In the genomic region with DNA sequence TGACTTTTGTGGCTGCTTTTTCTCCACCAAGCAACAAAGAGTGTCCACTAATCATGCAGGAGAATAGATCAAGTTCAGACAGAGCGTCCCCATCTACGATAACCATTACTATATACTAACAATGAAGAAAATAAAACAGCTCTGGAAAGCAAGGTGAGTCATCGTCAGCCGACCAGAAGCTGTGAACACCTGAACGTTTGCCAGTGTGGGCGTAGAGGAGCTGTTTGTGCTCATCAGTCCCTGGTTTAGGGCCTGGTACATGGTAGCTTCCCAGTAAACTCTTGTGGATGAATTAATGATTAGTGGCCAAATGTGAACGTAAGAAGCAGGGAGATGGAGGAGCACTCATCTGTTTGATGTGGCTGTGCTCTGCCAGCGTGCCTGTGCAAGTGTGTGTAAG, we compare ENCODE assay signal across 18 cellular contexts.
DNase-seq lines count a peak whose midpoint lies in the region; ATAC-seq, FAIRE-seq and TF ChIP-seq lines count a peak whose summit lies in the region.
"Had no signal": no experiment of that assay in that cellular context is flagged by ENCODE, and none has a peak within 500 bp of the region (broad histone marks: within the 10 kb centered on the region; RNA-seq: fewer than 3 reads in every experiment).

No MANE protein-coding gene starts in this region.

- intact Hi-C loops in HCT116 (cut with micrococcal nuclease) (no loop called here), dorsolateral prefrontal cortex (cut with DNase I) (no loop called here)

- no peaks in the 10 kb centered on the region for H3K36me3 ChIP-seq in HCT116 (ENCODE audit: control insufficient read depth in 1 of 2, insufficient read depth in 2 of 2, low read length in 2 of 2)
- H3K36me3 ChIP-seq: cardiac muscle cell, gastrocnemius medialis had no signal

- no peak for TF ChIP-seq RAD21 in HCT116 (IDR thresholded peaks at IDR 0.05; ENCODE audit: low read depth)

- H2AFZ ChIP-seq in HCT116 (ENCODE audit: low read depth, low read length, poor library complexity, severe bottlenecking): peak overlapping the region; percentile 48

- H3K9me2 ChIP-seq in HCT116 (ENCODE audit: insufficient read depth): no peaks in the 10 kb centered on the region
- H3K9me2 ChIP-seq: SK-N-SH had no signal

- TF ChIP-seq CTCF in HCT116 (IDR thresholded peaks at IDR 0.05 in 2 of 3, conservative IDR thresholded peaks at IDR 0.05 in 1 of 3; ENCODE audit: borderline replicate concordance in 1 of 3, insufficient read depth in 1 of 3, low read depth in 2 of 3, low read length in 2 of 3) (no peak), fibroblast of villous mesenchyme (IDR thresholded peaks at IDR 0.05; ENCODE audit: insufficient read depth, low read depth, low read length) (no peak), dorsolateral prefrontal cortex (IDR thresholded peaks at IDR 0.05 in 54 of 56, conservative IDR thresholded peaks at IDR 0.05 in 2 of 56; ENCODE audit: low read depth in 1 of 56, partially characterized antibody in 56 of 56) (no peak)

- TF ChIP-seq POLR2A in HCT116 (IDR thresholded peaks at IDR 0.05; ENCODE audit: borderline replicate concordance, extremely low read depth, insufficient read depth, insufficient read length): no peak

- no peak overlapping the region for H3K9ac ChIP-seq in HCT116 (ENCODE audit: low read length)
- H3K9ac ChIP-seq: SK-N-SH had no signal

- H3K27ac ChIP-seq in HCT116 (ENCODE audit: low read depth, low read length) (no peak overlapping the region), dorsolateral prefrontal cortex (no peak overlapping the region)
- H3K27ac ChIP-seq: cardiac muscle cell, gastrocnemius medialis had no signal

- ATAC-seq in HCT116 (peak; percentile 49), GM18519 (IDR thresholded peaks at IDR 0.05; ENCODE audit: low FRiP score, unreplicated experiment) (no peak)
- ATAC-seq: activated T-cell treated with anti-CD3 and anti-CD28 coated beads, Interleukin-2, amount 50 U/mL, for 4 hours; gastrocnemius medialis; natural killer cell had no signal

- peak overlapping the region; percentile 29; the same call in 1 of the 2 replicates for H3K4me2 ChIP-seq in HCT116 (ENCODE audit: low read length)
- H3K4me2 ChIP-seq: SK-N-SH had no signal

- H3K27me3 ChIP-seq in HCT116 (ENCODE audit: insufficient read depth, low read length) (no peaks in the 10 kb centered on the region), dorsolateral prefrontal cortex (peaks cover 0 to 7% (median 0%) of the 10 kb centered on the region in 45 donors)
- H3K27me3 ChIP-seq: cardiac muscle cell, gastrocnemius medialis had no signal

- H3K9me3 ChIP-seq in HCT116 (ENCODE audit: control insufficient read depth in 1 of 2, insufficient read depth in 1 of 2, low read depth in 1 of 2, low read length in 2 of 2): no peaks in the 10 kb centered on the region
- H3K9me3 ChIP-seq: gastrocnemius medialis, SK-N-SH had no signal

- H3K79me2 ChIP-seq in HCT116 (ENCODE audit: insufficient read depth, low read length): no peaks in the 10 kb centered on the region

- H3K4me1 ChIP-seq in HCT116 (ENCODE audit: control insufficient read depth in 1 of 2, insufficient read depth in 2 of 2, low read length in 2 of 2): peaks cover 5 to 9% of the 10 kb centered on the region in 2 experiments
- H3K4me1 ChIP-seq: gastrocnemius medialis had no signal

- no peaks in the 10 kb centered on the region for H4K20me1 ChIP-seq in HCT116 (ENCODE audit: insufficient read depth)

- FAIRE-seq in urothelium cell line (lab: Jason Lieb, UNC): no peak
- FAIRE-seq: TTC549 had no signal

- CTCF ChIA-PET in HCT116 (lab: Charles Lee): no interaction called here

- RAD21 ChIA-PET in HCT116 (lab: Charles Lee; ENCODE audit: low non-redundant PET in 1 of 2, low total read pairs in 2 of 2, uncharacterized antibody in 2 of 2, unreplicated experiment in 2 of 2): no interaction called here

- BruUV-seq in HCT116 (replicated peaks; lab: Mats Ljungman, UMichigan): no TSS peak

- DNase-seq in HCT116 (ENCODE audit: low read depth, low spot score): no peak
- peak; percentile 95 for DNase-seq in SW480 (ENCODE audit: low spot score)
- peak; percentile 10 for DNase-seq in fibroblast of villous mesenchyme (ENCODE audit: low read depth)
- DNase-seq in urothelium cell line (ENCODE audit: low spot score): peak; percentile 72
- DNase-seq in HCEC 1CT: no peak
- DNase-seq in dorsolateral prefrontal cortex: no peak
- no peak for DNase-seq in Kasumi-1 (lab: John Stamatoyannopoulos, UW)
- DNase-seq: activated CD4-positive, alpha-beta memory T cell treated with anti-CD3 and anti-CD28 coated beads, Interleukin-2, amount 10 ng/mL, durations not matched to agents 7 days and 5 days; activated T-cell treated with anti-CD3 and anti-CD28 coated beads, Interleukin-2, amount 50 U/mL, for 4 hours; gastrocnemius medialis; natural killer cell; NCI-H187; NCI-H446 treated with DMSO at 0.1 percent for 48 hours; SK-N-SH; trophoblast cell had no signal

- no peak overlapping the region for H3K4me3 ChIP-seq in HCT116 (replicated peaks in 1 of 2; ENCODE audit: low read depth in 1 of 2, low read length in 2 of 2)
- H3K4me3 ChIP-seq in fibroblast of villous mesenchyme (ENCODE audit: low read depth, low read length): no peak overlapping the region
- H3K4me3 ChIP-seq in dorsolateral prefrontal cortex: no peak overlapping the region
- H3K4me3 ChIP-seq: cardiac muscle cell, gastrocnemius medialis had no signal

- POLR2A ChIA-PET in HCT116 (lab: Charles Lee): no interaction called here

TF ChIP-seq in HCT116, 20 proteins besides CTCF, POLR2A, EP300 and RAD21:
- TF ChIP-seq SP1 (IDR thresholded peaks at IDR 0.05; ENCODE audit: low read depth): no peak
- TF ChIP-seq EGR1 (IDR thresholded peaks at IDR 0.05; ENCODE audit: low read depth): peak; percentile 29; the same call in 1 of the 2 replicates
- TF ChIP-seq ZNF274 (IDR thresholded peaks at IDR 0.05; ENCODE audit: low read depth, low read length): no peak
- TF ChIP-seq POLR2AphosphoS5 (IDR thresholded peaks at IDR 0.05; ENCODE audit: low read depth, low read length): no peak
- TF ChIP-seq ELF1 (IDR thresholded peaks at IDR 0.05; ENCODE audit: borderline replicate concordance, low read depth): no peak
- TF ChIP-seq SRF (IDR thresholded peaks at IDR 0.05; ENCODE audit: low read depth): no peak
- no peak for TF ChIP-seq EZH2phosphoT487 (IDR thresholded peaks at IDR 0.05; ENCODE audit: borderline replicate concordance)
- no peak for TF ChIP-seq MAX (IDR thresholded peaks at IDR 0.05)
- no peak for TF ChIP-seq CEBPB (IDR thresholded peaks at IDR 0.05; ENCODE audit: low read depth)
- peak; percentile 29; the same call in 1 of the 2 replicates for TF ChIP-seq JUND (IDR thresholded peaks at IDR 0.05)
- no peak for TF ChIP-seq ATF3 (IDR thresholded peaks at IDR 0.05)
- TF ChIP-seq CBX3 (IDR thresholded peaks at IDR 0.05; ENCODE audit: low read depth): no peak
- no peak for TF ChIP-seq YY1 (IDR thresholded peaks at IDR 0.05; ENCODE audit: extremely low read depth, insufficient replicate concordance, low read depth, low read length)
- peak; percentile 21; the same call in 1 of the 2 replicates for TF ChIP-seq FOSL1 (IDR thresholded peaks at IDR 0.05; ENCODE audit: low read depth)
- TF ChIP-seq REST (IDR thresholded peaks at IDR 0.05; ENCODE audit: low read depth): no peak

Comparison
In these comparisons a context has a peak if more than half of its experiments do, and no peak if none do; other contexts are left out.
1. DNase-seq: peak in SW480 (single experiment), fibroblast of villous mesenchyme (single experiment) and urothelium cell line (single experiment); none in HCT116 (single experiment), HCEC 1CT (single experiment), dorsolateral prefrontal cortex (0 of 10) and Kasumi-1 (0 of 2).